Comparison of ENCODE assay signal across 20 cellular contexts in the genomic region with DNA sequence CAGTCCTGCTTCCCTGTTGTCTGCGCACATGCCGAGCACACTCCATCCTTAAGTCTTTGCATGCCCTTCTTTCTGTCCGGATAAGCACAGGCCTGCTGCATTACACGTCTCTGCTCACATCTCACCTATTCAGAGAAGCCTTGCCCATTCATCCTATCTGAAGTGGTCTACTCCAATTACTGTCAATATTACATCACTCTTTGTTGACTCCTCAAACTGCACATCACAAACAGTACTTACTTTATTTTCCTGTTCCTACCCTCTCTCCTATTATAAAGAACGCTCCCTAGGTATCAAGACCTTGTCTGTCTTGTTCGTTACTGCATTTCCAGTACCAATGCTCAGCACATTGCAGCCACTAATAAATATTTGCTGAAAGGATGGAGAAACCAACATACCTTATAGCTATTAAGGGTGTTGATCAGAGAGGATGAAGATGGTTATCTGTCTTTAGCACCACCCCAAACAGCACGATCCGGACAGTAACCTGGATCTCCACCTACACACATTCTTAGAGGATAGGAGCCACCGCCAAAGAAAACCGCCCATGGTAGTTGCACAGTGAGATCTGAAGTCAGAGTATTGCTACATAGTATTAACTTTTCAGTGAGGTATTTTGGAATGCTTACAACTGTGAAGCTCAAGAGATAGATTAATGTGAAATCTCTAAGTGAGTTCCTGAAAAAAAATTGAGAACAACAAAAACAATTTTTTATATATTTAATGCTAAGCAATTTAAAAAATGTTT. TPM values are rescaled to one million over a fixed set of nuclear protein-coding genes. Genes with fewer than 3 reads are reported as not detected.
DNase-seq lines count a peak whose midpoint lies in the region; ATAC-seq and TF ChIP-seq lines count a peak whose summit lies in the region.
"Had no signal": no experiment of that assay in that cellular context is flagged by ENCODE, and none has a peak within 500 bp of the region (broad histone marks: within the 10 kb centered on the region; RNA-seq: fewer than 3 reads in every experiment).

No MANE protein-coding gene starts in this region.

- peaks cover 28% of the 10 kb centered on the region for H3K4me1 Mint-ChIP-seq in CD8-positive, alpha-beta T cell (ENCODE audit: low read depth)
- peaks cover 21% of the 10 kb centered on the region for H3K4me1 Mint-ChIP-seq in activated naive CD4-positive, alpha-beta T cell treated with anti-CD3 and anti-CD28 coated beads for 36 hours (ENCODE audit: low read depth)

- H3K9me3 ChIP-seq in CD8-positive, alpha-beta T cell (ENCODE audit: low read length): no peaks in the 10 kb centered on the region
- H3K9me3 ChIP-seq: breast epithelium, transverse colon had no signal

- peak overlapping the region; percentile 35 for H3K4me3 Mint-ChIP-seq in CD8-positive, alpha-beta T cell
- no peak overlapping the region for H3K4me3 Mint-ChIP-seq in activated naive CD4-positive, alpha-beta T cell treated with anti-CD3 and anti-CD28 coated beads for 36 hours
- H3K4me3 Mint-ChIP-seq: activated CD8-positive, alpha-beta memory T cell treated with anti-CD3 and anti-CD28 coated beads, Interleukin-2, amount 10 ng/mL, durations not matched to agents 7 days and 5 days; stimulated activated naive CD8-positive, alpha-beta T cell treated with anti-CD3 and anti-CD28 coated beads, Interleukin-15, amount 100 ng/mL, for 72 hours had no signal

- intact Hi-C loops in CD8-positive, alpha-beta T cell (cut with DNase I, micrococcal nuclease): loop anchor here (2.0 to 5.0 kb wide), 7 partner anchors 289 to 1576 kb away; partner anchors contain the start of genes PHAX (in 2 of the 2), GRAMD2B (in 1 of the 2), ISOC1 (in 1 of the 2) and LMNB1 (in 1 of the 2)
- intact Hi-C loops in activated naive CD4-positive, alpha-beta T cell treated with anti-CD3 and anti-CD28 coated beads for 36 hours (cut with micrococcal nuclease): loop anchor here (2.0 to 10.0 kb wide), 4 partner anchors 567 to 1581 kb away; partner anchors contain the start of genes GRAMD2B, PHAX and SLC12A2

- DNase-seq in CD8-positive, alpha-beta T cell: no peak
- DNase-seq in HuH-7 (ENCODE audit: low spot score): peak; percentile 22
- peak; percentile 53 for DNase-seq in NCI-H774 (lab: John Stamatoyannopoulos, UW)
- DNase-seq in iris pigment epithelial cell (ENCODE audit: low read depth): peak; percentile 8
- no peak for DNase-seq in activated gamma-delta T cell treated with Interleukin-2 at 50 U/mL for 16 hours
- DNase-seq in activated naive CD4-positive, alpha-beta T cell treated with anti-CD3 and anti-CD28 coated beads for 36 hours: no peak
- DNase-seq: activated CD4-positive, alpha-beta T cell treated with anti-CD3 and anti-CD28 coated beads for 4 hours; activated CD8-positive, alpha-beta memory T cell treated with anti-CD3 and anti-CD28 coated beads, Interleukin-2, amount 10 ng/mL, durations not matched to agents 7 days and 5 days; COR-L47; cortex of kidney; HCEC 1CT; head of caudate nucleus; NCI-H226; stimulated activated CD4-positive, alpha-beta T cell treated with anti-CD3 and anti-CD28 coated beads, Interleukin-4, amount 100 ng/mL, for 24 hours; stimulated activated naive CD8-positive, alpha-beta T cell treated with anti-CD3 and anti-CD28 coated beads, Interleukin-15, amount 100 ng/mL, for 72 hours; SW 1271; transverse colon had no signal

- no peak overlapping the region for H3K27ac ChIP-seq in CD8-positive, alpha-beta T cell (ENCODE audit: low read depth, low read length)
- H3K27ac ChIP-seq: breast epithelium, transverse colon had no signal

- no peak for ATAC-seq in CD8-positive, alpha-beta T cell
- no peak for ATAC-seq in GM19395 (IDR thresholded peaks at IDR 0.05; ENCODE audit: unreplicated experiment)
- ATAC-seq: activated CD8-positive, alpha-beta memory T cell treated with anti-CD3 and anti-CD28 coated beads, Interleukin-2, amount 10 ng/mL, durations not matched to agents 7 days and 5 days; activated T-helper 17 cell treated with anti-CD3 and anti-CD28 coated beads, Interleukin-2, amount 50 U/mL, for 72 hours; stimulated activated naive CD8-positive, alpha-beta T cell treated with anti-CD3 and anti-CD28 coated beads, Interleukin-15, amount 100 ng/mL, for 72 hours had no signal

- H3K27ac Mint-ChIP-seq in CD8-positive, alpha-beta T cell: no peak overlapping the region
- no peak overlapping the region for H3K27ac Mint-ChIP-seq in activated naive CD4-positive, alpha-beta T cell treated with anti-CD3 and anti-CD28 coated beads for 36 hours
- H3K27ac Mint-ChIP-seq: activated CD8-positive, alpha-beta memory T cell treated with anti-CD3 and anti-CD28 coated beads, Interleukin-2, amount 10 ng/mL, durations not matched to agents 7 days and 5 days; activated T-helper 17 cell treated with anti-CD3 and anti-CD28 coated beads, Interleukin-2, amount 50 U/mL, for 72 hours; stimulated activated naive CD8-positive, alpha-beta T cell treated with anti-CD3 and anti-CD28 coated beads, Interleukin-15, amount 100 ng/mL, for 72 hours had no signal

- H3K36me3 Mint-ChIP-seq in CD8-positive, alpha-beta T cell: peaks cover 17% of the 10 kb centered on the region
- H3K36me3 Mint-ChIP-seq in activated naive CD4-positive, alpha-beta T cell treated with anti-CD3 and anti-CD28 coated beads for 36 hours (ENCODE audit: low read depth): peaks cover 14% of the 10 kb centered on the region

- POLR2A ChIA-PET in CD8-positive, alpha-beta T cell (lab: Charles Lee): no interaction called here

- CTCF ChIA-PET in CD8-positive, alpha-beta T cell (lab: Charles Lee): interaction anchor here (1.4 kb wide), 1 partner anchor 23 kb away, joined by 3 read pairs; no protein-coding TSS in a partner anchor
- CTCF ChIA-PET in activated naive CD4-positive, alpha-beta T cell treated with anti-CD3 and anti-CD28 coated beads for 36 hours (lab: Charles Lee): interaction anchor here (1.1 kb wide), 1 partner anchor 22 kb away, joined by 3 read pairs; no protein-coding TSS in a partner anchor

- no peak overlapping the region for H3K4me3 ChIP-seq in CD8-positive, alpha-beta T cell (ENCODE audit: low read depth, low read length)
- H3K4me3 ChIP-seq: breast epithelium, transverse colon had no signal

- peaks cover 19% of the 10 kb centered on the region for H3K27me3 Mint-ChIP-seq in CD8-positive, alpha-beta T cell (ENCODE audit: low read depth)
- peaks cover 7% of the 10 kb centered on the region for H3K27me3 Mint-ChIP-seq in activated naive CD4-positive, alpha-beta T cell treated with anti-CD3 and anti-CD28 coated beads for 36 hours (ENCODE audit: low read depth)

- no peaks in the 10 kb centered on the region for H3K36me3 ChIP-seq in CD8-positive, alpha-beta T cell (ENCODE audit: insufficient read depth, low read length)
- H3K36me3 ChIP-seq: breast epithelium had no signal

- peaks cover 11% of the 10 kb centered on the region for H3K4me1 ChIP-seq in CD8-positive, alpha-beta T cell (ENCODE audit: insufficient read depth, low read length)
- H3K4me1 ChIP-seq: breast epithelium had no signal

- H3K9me3 Mint-ChIP-seq in CD8-positive, alpha-beta T cell: peaks cover 3% of the 10 kb centered on the region
- peaks cover 4% of the 10 kb centered on the region for H3K9me3 Mint-ChIP-seq in activated naive CD4-positive, alpha-beta T cell treated with anti-CD3 and anti-CD28 coated beads for 36 hours
- H3K9me3 Mint-ChIP-seq: activated T-helper 17 cell treated with anti-CD3 and anti-CD28 coated beads, Interleukin-2, amount 50 U/mL, for 72 hours had no signal

- H3K27me3 ChIP-seq in CD8-positive, alpha-beta T cell (ENCODE audit: insufficient read depth, low read length): no peaks in the 10 kb centered on the region
- H3K27me3 ChIP-seq: breast epithelium, transverse colon had no signal

- TF ChIP-seq CTCF in CD8-positive, alpha-beta T cell (IDR thresholded peaks at IDR 0.05): no peak

RNA-seq across cellular contexts. Expression of gene PRRC1, which starts 1.6 kb away (rescaled TPM):
- 10 to 100 TPM; 30.4 to 37.3 TPM for total RNA-seq in CD8-positive, alpha-beta T cell
- total RNA-seq in activated naive CD4-positive, alpha-beta T cell treated with anti-CD3 and anti-CD28 coated beads for 36 hours: 10 to 100 TPM; 34.1 to 35.1 TPM

Comparison
In these comparisons a context has a peak if more than half of its experiments do, and no peak if none do; other contexts are left out.
1. DNase-seq: peak in HuH-7 (single experiment), NCI-H774 (single experiment) and iris pigment epithelial cell (single experiment); none in CD8-positive, alpha-beta T cell (0 of 7), activated gamma-delta T cell treated with Interleukin-2 at 50 U/mL for 16 hours (single experiment) and activated naive CD4-positive, alpha-beta T cell treated with anti-CD3 and anti-CD28 coated beads for 36 hours (single experiment).